ENCODE assay signal across 1 cellular context in genomic region chr12:105220150-105220928, GRCh38.
TF ChIP-seq lines count a peak whose summit lies in the region.

No MANE protein-coding gene starts in this region.

TF ChIP-seq in IMR-90, 13 proteins besides CTCF, POLR2A, EP300 and RAD21 (continued from another document):
- no peak for TF ChIP-seq CHD1 (IDR thresholded peaks at IDR 0.05; ENCODE audit: low read depth, low read length)
- TF ChIP-seq USF2 (IDR thresholded peaks at IDR 0.05; ENCODE audit: low read depth, low read length), result no peak
- TF ChIP-seq FOS (IDR thresholded peaks at IDR 0.05; ENCODE audit: low read depth, low read length), result no peak
- no peak for TF ChIP-seq MXI1 (IDR thresholded peaks at IDR 0.05; ENCODE audit: borderline replicate concordance, low read depth, low read length)
- no peak for TF ChIP-seq RCOR1 (IDR thresholded peaks at IDR 0.05; ENCODE audit: insufficient replicate concordance, low read length)
- no peak for TF ChIP-seq RFX5 (IDR thresholded peaks at IDR 0.05; ENCODE audit: low read depth, low read length)
- no peak for TF ChIP-seq BHLHE40 (IDR thresholded peaks at IDR 0.05; ENCODE audit: low read depth, low read length)
- no peak for TF ChIP-seq MAFK (IDR thresholded peaks at IDR 0.05; ENCODE audit: low read depth, low read length)
- TF ChIP-seq NFE2L2 (IDR thresholded peaks at IDR 0.05; ENCODE audit: low read depth, low read length), result no peak
- TF ChIP-seq CEBPB (IDR thresholded peaks at IDR 0.05; ENCODE audit: low read depth, low read length), result no peak
- TF ChIP-seq SMC3 (IDR thresholded peaks at IDR 0.05; ENCODE audit: low read depth, low read length), result no peak
